Comparison of ENCODE assay signal across 8 cellular contexts in the genomic region with DNA sequence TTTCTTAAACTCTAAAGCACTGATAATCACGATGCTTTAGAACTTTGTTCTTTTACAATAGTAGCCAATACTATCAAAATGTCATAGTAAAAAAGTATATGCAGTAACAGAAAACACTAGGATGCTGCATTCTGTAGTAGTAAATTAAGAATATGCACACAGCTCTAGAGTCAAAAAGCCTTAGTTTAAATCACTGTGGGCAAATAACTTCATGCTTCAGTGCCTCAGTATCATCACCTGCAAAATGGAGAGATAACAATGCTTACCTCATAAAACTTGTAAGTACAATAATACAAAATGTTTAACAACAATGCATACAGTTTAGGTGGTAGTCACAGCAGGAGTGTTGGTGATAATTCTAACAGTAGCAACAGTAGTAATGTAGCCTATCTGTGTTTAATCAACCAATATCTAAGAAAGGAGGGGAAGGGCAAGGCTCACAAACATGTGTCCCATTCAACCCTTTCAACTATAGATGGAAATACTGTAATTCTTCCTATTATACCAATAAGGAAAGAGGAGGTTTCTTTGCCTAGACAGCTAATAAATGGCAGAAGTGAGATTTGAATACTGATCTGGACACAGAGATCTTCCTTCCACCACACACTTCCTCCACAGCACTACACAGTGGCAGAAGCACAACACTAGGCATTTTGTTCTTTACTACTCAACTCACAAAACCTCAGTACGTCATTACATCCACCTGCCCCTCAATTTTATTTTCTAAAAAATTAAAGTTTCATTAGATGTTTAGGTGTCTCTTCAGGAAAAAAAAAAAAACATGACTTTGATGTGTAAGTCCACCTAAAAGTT. TPM values are rescaled to one million over a fixed set of nuclear protein-coding genes. Genes with fewer than 3 reads are reported as not detected.
DNase-seq lines count a peak whose midpoint lies in the region; ATAC-seq and TF ChIP-seq lines count a peak whose summit lies in the region.

No MANE protein-coding gene starts in this region.

- 87% methylated on average over 2 of the region's 2 CpGs for WGBS in hepatocyte (ENCODE audit: low lambda C conversion rate, missing lambda C conversion rate)

- peaks cover 50% of the 10 kb centered on the region for H4K20me1 ChIP-seq in hepatocyte (ENCODE audit: insufficient read depth, poor library complexity, severe bottlenecking)

- H3K9ac ChIP-seq in colonic mucosa (ENCODE audit: low read depth in 2 of 2, low read length in 2 of 2): no peak overlapping the region

- H3K9me2 ChIP-seq in hepatocyte (replicated peaks; ENCODE audit: insufficient read depth): no peaks in the 10 kb centered on the region

- H2AFZ ChIP-seq in hepatocyte: no peak overlapping the region

- peak overlapping the region; percentile 80 for H3K4me2 ChIP-seq in hepatocyte

- H3K9me3 ChIP-seq in hepatocyte (ENCODE audit: low read depth) (peaks cover under 1% of the 10 kb centered on the region), colonic mucosa (no peaks in the 10 kb centered on the region)

- DNase-seq in KBM-7 (peak; percentile 32), hepatocyte (ENCODE audit: low spot score) (no peak), retina (no peak), DMS 273 treated with DMSO at 0.1 percent for 48 hours (lab: John Stamatoyannopoulos, UW) (no peak), colonic mucosa (no peak)
- no peak for DNase-seq in activated T-cell treated with anti-CD3 and anti-CD28 coated beads, Interleukin-2, amount 50 U/mL, for 1 hour

- H3K79me2 ChIP-seq in hepatocyte: peaks cover 91% of the 10 kb centered on the region

- no peak overlapping the region for H3K27ac ChIP-seq in hepatocyte
- H3K27ac ChIP-seq in colonic mucosa: no peak overlapping the region

- TF ChIP-seq CTCF in hepatocyte (IDR thresholded peaks at IDR 0.05; ENCODE audit: poor library complexity) (no peak), colonic mucosa (IDR thresholded peaks at IDR 0.05) (no peak)

- H3K4me3 ChIP-seq in hepatocyte (no peak overlapping the region), colonic mucosa (no peak overlapping the region)

- intact Hi-C loops in colonic mucosa (cut with DNase I): no loop called here

- H3K4me1 ChIP-seq in hepatocyte (ENCODE audit: insufficient read depth) (peaks cover 26% of the 10 kb centered on the region), colonic mucosa (peaks cover 18% of the 10 kb centered on the region)

- H3K27me3 ChIP-seq in hepatocyte (no peaks in the 10 kb centered on the region), colonic mucosa (no peaks in the 10 kb centered on the region)

- ATAC-seq in GM18498 (IDR thresholded peaks at IDR 0.05; ENCODE audit: unreplicated experiment): peak; percentile 31
- peak; percentile 32 for ATAC-seq in GM21619 (IDR thresholded peaks at IDR 0.05; ENCODE audit: unreplicated experiment)

- in situ Hi-C loops in KBM-7 (cut with MboI; ENCODE audit: low pct_unique_long_range_greater_than_20kb, low sequenced_read_pairs): no loop called here

- no peaks in the 10 kb centered on the region for H3K36me3 ChIP-seq in hepatocyte (replicated peaks; ENCODE audit: insufficient read depth, low read depth)
- H3K36me3 ChIP-seq in colonic mucosa: peaks cover 4% of the 10 kb centered on the region

RNA-seq across cellular contexts. Expression of gene RBM26, which starts 4.6 kb away (rescaled TPM):
- 38.8 and 45.9 TPM in 2 replicates for total RNA-seq in hepatocyte
- 17.5 and 19.3 TPM in 2 replicates for polyA plus RNA-seq in hepatocyte
- 10 to 100 TPM; 28.1 to 28.3 TPM for total RNA-seq in colonic mucosa
